In the genomic region with DNA sequence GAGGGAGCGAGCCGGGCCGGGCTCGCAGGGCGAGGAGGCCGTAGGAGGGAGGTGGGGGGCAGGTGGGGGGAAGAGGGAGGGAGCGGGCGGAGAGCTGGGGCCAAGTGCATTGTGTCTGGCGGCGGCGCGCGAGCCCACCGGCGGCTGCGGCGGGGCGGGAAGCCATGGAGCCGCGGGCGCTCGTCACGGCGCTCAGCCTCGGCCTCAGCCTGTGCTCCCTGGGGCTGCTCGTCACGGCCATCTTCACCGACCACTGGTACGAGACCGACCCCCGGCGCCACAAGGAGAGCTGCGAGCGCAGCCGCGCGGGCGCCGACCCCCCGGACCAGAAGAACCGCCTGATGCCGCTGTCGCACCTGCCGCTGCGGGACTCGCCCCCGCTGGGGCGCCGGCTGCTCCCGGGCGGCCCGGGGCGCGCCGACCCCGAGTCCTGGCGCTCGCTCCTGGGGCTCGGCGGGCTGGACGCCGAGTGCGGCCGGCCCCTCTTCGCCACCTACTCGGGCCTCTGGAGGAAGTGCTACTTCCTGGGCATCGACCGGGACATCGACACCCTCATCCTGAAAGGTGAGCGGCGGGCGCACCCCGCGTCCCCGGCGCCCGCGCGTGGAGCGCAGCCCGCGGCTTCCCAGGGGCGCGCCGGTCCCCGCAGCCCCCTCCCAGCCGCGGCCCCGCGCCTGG, we compare ENCODE assay signal across 8 cellular contexts. TPM values are rescaled to one million over a fixed set of nuclear protein-coding genes. Genes with fewer than 3 reads are reported as not detected.
DNase-seq lines count a peak whose midpoint lies in the region; ATAC-seq and TF ChIP-seq lines count a peak whose summit lies in the region.

A gene (plus strand): TSS at position 107 of the 678 bp plus-strand sequence. CDS start 58 bp downstream, at position 165.

- peak within 1 kb of the TSS; percentile 53 for H3K4me3 Mint-ChIP-seq in dendritic cell treated with granulocyte-macrophage colony-stimulating factor and Interleukin-4, amounts not matched to agents 40 ng/mL and 50 ng/mL, for 4 days

- peak within 1 kb of the TSS; percentile 20 for H3K27ac ChIP-seq in mesendoderm (ENCODE audit: low read depth, low read length)
- no peak within 1 kb of the TSS for H3K27ac ChIP-seq in uterus

- H3K9ac ChIP-seq in mesendoderm (ENCODE audit: low read length), result peak within 1 kb of the TSS; percentile 65

- H2BK5ac ChIP-seq in mesendoderm (ENCODE audit: low read length), result no peak within 1 kb of the TSS

- DNase-seq in ELF-1 (ENCODE audit: low read depth, low spot score) (peak; percentile 12), MG63 (no peak), mesendoderm (peak; percentile 70), uterus (peak in 1 of 2 donors; percentile 16), SW 1271 (lab: John Stamatoyannopoulos, UW) (no peak), NCI-H2081 treated with DMSO at 0.1 percent for 48 hours (lab: John Stamatoyannopoulos, UW) (no peak)

- H2AK5ac ChIP-seq in mesendoderm (ENCODE audit: low read length), result no peak within 1 kb of the TSS

- H3K4me1 Mint-ChIP-seq in dendritic cell treated with granulocyte-macrophage colony-stimulating factor and Interleukin-4, amounts not matched to agents 40 ng/mL and 50 ng/mL, for 4 days (ENCODE audit: low read depth), result peaks cover 24% of the 10 kb centered on the region

- no peaks in the 10 kb centered on the region for H3K79me2 ChIP-seq in mesendoderm (ENCODE audit: control insufficient read depth, insufficient read depth, low read length)

- H3K56ac ChIP-seq in mesendoderm (ENCODE audit: low read length), result peak within 1 kb of the TSS; percentile 82

- H3K4me2 ChIP-seq in mesendoderm (ENCODE audit: low read length), result peak within 1 kb of the TSS; percentile 93

- no CpG with 5 or more reads among the region's 90 CpGs for WGBS in mesendoderm (ENCODE audit: extremely low coverage, insufficient coverage, low lambda C conversion rate)

- no peaks in the 10 kb centered on the region for H3K79me1 ChIP-seq in mesendoderm (ENCODE audit: low read length)

- no peak for ATAC-seq in HG02623 (IDR thresholded peaks at IDR 0.05; ENCODE audit: unreplicated experiment)

- H4K5ac ChIP-seq in mesendoderm (ENCODE audit: low read length), result no peak within 1 kb of the TSS

- peak within 1 kb of the TSS; percentile 41 for H4K8ac ChIP-seq in mesendoderm (ENCODE audit: low read depth, low read length)

- H2BK15ac ChIP-seq in mesendoderm (replicated peaks; ENCODE audit: low read depth), result no peak within 1 kb of the TSS

- peaks cover 4% of the 10 kb centered on the region for H3K4me1 ChIP-seq in mesendoderm (ENCODE audit: control insufficient read depth, low read depth, low read length)
- no peaks in the 10 kb centered on the region for H3K4me1 ChIP-seq in uterus

- TF ChIP-seq CTCF in uterus (IDR thresholded peaks at IDR 0.05), result no peak

- no peak for TF ChIP-seq POLR2A in uterus (IDR thresholded peaks at IDR 0.05)

- no peaks in the 10 kb centered on the region for H3K36me3 Mint-ChIP-seq in dendritic cell treated with granulocyte-macrophage colony-stimulating factor and Interleukin-4, amounts not matched to agents 40 ng/mL and 50 ng/mL, for 4 days (ENCODE audit: low read depth)

- no peak within 1 kb of the TSS for H3K23ac ChIP-seq in mesendoderm (ENCODE audit: low read length)

- H3K18ac ChIP-seq in mesendoderm (ENCODE audit: low read length), result peak within 1 kb of the TSS; percentile 88

- H3K27ac Mint-ChIP-seq in dendritic cell treated with granulocyte-macrophage colony-stimulating factor and Interleukin-4, amounts not matched to agents 40 ng/mL and 50 ng/mL, for 4 days, result no peak within 1 kb of the TSS

- H3K27me3 Mint-ChIP-seq in dendritic cell treated with granulocyte-macrophage colony-stimulating factor and Interleukin-4, amounts not matched to agents 40 ng/mL and 50 ng/mL, for 4 days, result peaks cover 56% of the 10 kb centered on the region

- H3K9me3 ChIP-seq in MG63 (no peaks in the 10 kb centered on the region), uterus (no peaks in the 10 kb centered on the region)

- H3K4ac ChIP-seq in mesendoderm (ENCODE audit: low read depth, low read length), result peak within 1 kb of the TSS; percentile 56

- intact Hi-C loops in dendritic cell treated with granulocyte-macrophage colony-stimulating factor and Interleukin-4, amounts not matched to agents 40 ng/mL and 50 ng/mL, for 4 days (cut with micrococcal nuclease), result no loop called here
- intact Hi-C loops in uterus (cut with DNase I; ENCODE audit: low total_unique reads), result no loop called here

- H3K4me3 ChIP-seq in MG63 (peak within 1 kb of the TSS; percentile 28), mesendoderm (ENCODE audit: low read length) (peak within 1 kb of the TSS; percentile 66), uterus (peak within 1 kb of the TSS; percentile 2 to 44)

- peak within 1 kb of the TSS; percentile 55 for H2BK120ac ChIP-seq in mesendoderm (ENCODE audit: low read depth, low read length)

- H3K36me3 ChIP-seq in MG63, result no peaks in the 10 kb centered on the region
- no peaks in the 10 kb centered on the region for H3K36me3 ChIP-seq in mesendoderm (ENCODE audit: control insufficient read depth, insufficient read depth, low read length)
- H3K36me3 ChIP-seq in uterus, result no peaks in the 10 kb centered on the region

- no peaks in the 10 kb centered on the region for H3K9me3 Mint-ChIP-seq in dendritic cell treated with granulocyte-macrophage colony-stimulating factor and Interleukin-4, amounts not matched to agents 40 ng/mL and 50 ng/mL, for 4 days

- H3K27me3 ChIP-seq in MG63, result peaks cover 53% of the 10 kb centered on the region
- peaks cover 2% of the 10 kb centered on the region for H3K27me3 ChIP-seq in mesendoderm (ENCODE audit: insufficient read depth, low read length, poor library complexity)
- H3K27me3 ChIP-seq in uterus, result peaks cover 4 to 8% of the 10 kb centered on the region in 2 donors

RNA-seq across cellular contexts. Expression of the gene that starts here (rescaled TPM):
- not detected in 2 replicates for total RNA-seq in MG63 (2014; rRNA removed; shearing (Covaris generic); ENCODE audit: low replicate concordance)
- polyA plus RNA-seq in mesendoderm (2013, experiment 1 of 2), result 5.1 TPM
- polyA plus RNA-seq in mesendoderm (2013, experiment 2 of 2), result 4.7 TPM
- total RNA-seq in uterus, result 1 to 10 TPM in 2 of 4 donors, not detected in 2; 3.1 to 3.9 TPM

Comparison
In these comparisons a context has a peak if more than half of its experiments do, and no peak if none do; other contexts are left out.
1. DNase-seq: peak in ELF-1 (single experiment) and mesendoderm (single experiment); none in MG63 (single experiment), SW 1271 (0 of 2) and NCI-H2081 treated with DMSO at 0.1 percent for 48 hours (single experiment).
2. Peak in every context shown above with its lines, with median percentiles within 50 percentile points of each other: H3K4me3 ChIP-seq.